ENCODE assay signal across 13 cellular contexts in genomic region chr5:137833463-137833862, GRCh38. TPM values are rescaled to one million over a fixed set of nuclear protein-coding genes. Genes with fewer than 3 reads are reported as not detected.
A peak's percentile ranks its signal among the peaks of the same experiment; 100 is the strongest.
DNase-seq lines count a peak whose midpoint lies in the region; ATAC-seq and TF ChIP-seq lines count a peak whose summit lies in the region.
"Had no signal": no experiment of that assay in that cellular context is flagged by ENCODE, and none has a peak within 500 bp of the region (broad histone marks: within the 10 kb centered on the region; RNA-seq: fewer than 3 reads in every experiment).

No MANE protein-coding gene starts in this region.

- peak overlapping the region; percentile 75 for H3K27ac Mint-ChIP-seq in GM23338
- H3K27ac Mint-ChIP-seq: activated T-cell treated with anti-CD3 and anti-CD28 coated beads, Interleukin-2, amount 50 U/mL, for 72 hours had no signal

- no peaks in the 10 kb centered on the region for H3K9me3 ChIP-seq in esophagus muscularis mucosa

- H3K4me2 ChIP-seq in GM23338 = no peak overlapping the region

- intact Hi-C loops in esophagus muscularis mucosa (cut with DNase I) = no loop called here

- TF ChIP-seq EP300 in esophagus muscularis mucosa (IDR thresholded peaks at IDR 0.05) = peak; percentile 68

- peaks cover 25% of the 10 kb centered on the region for H3K4me1 Mint-ChIP-seq in GM23338

- peak; percentile 64 for DNase-seq in GM23338 (ENCODE audit: low spot score)
- DNase-seq in NCI-H82 treated with DMSO at 0.1 percent for 48 hours (lab: John Stamatoyannopoulos, UW; ENCODE audit: unreplicated experiment) = peak; percentile 60
- no peak for DNase-seq in esophagus muscularis mucosa (ENCODE audit: extremely low spot score)
- DNase-seq in renal cortical epithelial cell (ENCODE audit: low read depth) = peak; percentile 97
- no peak for DNase-seq in NCI-H526 (lab: John Stamatoyannopoulos, UW)
- DNase-seq in anterior cingulate cortex (lab: John Stamatoyannopoulos, UW) = no peak
- DNase-seq: activated T-cell treated with anti-CD3 and anti-CD28 coated beads, Interleukin-2, amount 50 U/mL, for 72 hours; effector CD4-positive, alpha-beta T cell; H7; KG1 had no signal

- H3K4me3 Mint-ChIP-seq in GM23338 = no peak overlapping the region
- H3K4me3 Mint-ChIP-seq: activated T-cell treated with anti-CD3 and anti-CD28 coated beads, Interleukin-2, amount 50 U/mL, for 72 hours had no signal

- H3K9me2 ChIP-seq in GM23338 (ENCODE audit: insufficient read depth) = no peaks in the 10 kb centered on the region

- H3K27ac ChIP-seq in GM23338 (ENCODE audit: low read depth) (peak overlapping the region; percentile 28; the same call in 1 of the 2 replicates), esophagus muscularis mucosa (replicated peaks in 1 of 4) (peak overlapping the region; percentile 42 to 80 (median 78))
- H3K27ac ChIP-seq: SK-N-MC had no signal

- H3K27me3 ChIP-seq in GM23338 (ENCODE audit: insufficient read depth) (no peaks in the 10 kb centered on the region), esophagus muscularis mucosa (no peaks in the 10 kb centered on the region)

- H3K27me3 Mint-ChIP-seq in GM23338 (ENCODE audit: insufficient read depth, low read depth, poor library complexity) = no peaks in the 10 kb centered on the region

- TF ChIP-seq POLR2A in esophagus muscularis mucosa (IDR thresholded peaks at IDR 0.05; ENCODE audit: low read depth) = no peak

- no peaks in the 10 kb centered on the region for H3F3A ChIP-seq in GM23338 (replicated peaks; ENCODE audit: low read depth)

- no peaks in the 10 kb centered on the region for H3K36me3 ChIP-seq in GM23338 (ENCODE audit: insufficient read depth)
- H3K36me3 ChIP-seq in esophagus muscularis mucosa = no peaks in the 10 kb centered on the region

- no peak overlapping the region for H2AFZ ChIP-seq in GM23338

- H3K4me3 ChIP-seq in GM23338 = no peak overlapping the region
- H3K4me3 ChIP-seq in esophagus muscularis mucosa = no peak overlapping the region
- H3K4me3 ChIP-seq: SK-N-MC had no signal

- H3K36me3 Mint-ChIP-seq in GM23338 (ENCODE audit: low read depth) = no peaks in the 10 kb centered on the region

- H3K4me1 ChIP-seq in GM23338 (ENCODE audit: insufficient read depth) = peaks cover 42% of the 10 kb centered on the region
- peaks cover 41 to 90% (median 72%) of the 10 kb centered on the region in 4 donors for H3K4me1 ChIP-seq in esophagus muscularis mucosa

- H3K9me3 Mint-ChIP-seq in GM23338 = no peaks in the 10 kb centered on the region
- H3K9me3 Mint-ChIP-seq: activated T-cell treated with anti-CD3 and anti-CD28 coated beads, Interleukin-2, amount 50 U/mL, for 72 hours had no signal

- H4K20me1 ChIP-seq in GM23338 (replicated peaks; ENCODE audit: insufficient read depth) = no peaks in the 10 kb centered on the region

- ATAC-seq in GM23338 = peak; percentile 74
- no peak for ATAC-seq in GM18867 (IDR thresholded peaks at IDR 0.05; ENCODE audit: unreplicated experiment)
- no peak for ATAC-seq in GM19467 (IDR thresholded peaks at IDR 0.05; ENCODE audit: unreplicated experiment)
- ATAC-seq: activated T-cell treated with anti-CD3 and anti-CD28 coated beads, Interleukin-2, amount 50 U/mL, for 72 hours had no signal

- TF ChIP-seq CTCF in GM23338 (conservative IDR thresholded peaks at IDR 0.05; ENCODE audit: low read depth in 2 of 2) (no peak), esophagus muscularis mucosa (IDR thresholded peaks at IDR 0.05) (no peak)

- WGBS in esophagus muscularis mucosa = 23% methylated on average over 1 of the region's 1 CpG

- H3K79me2 ChIP-seq in GM23338 (replicated peaks; ENCODE audit: insufficient read depth) = no peaks in the 10 kb centered on the region

TF ChIP-seq in GM23338, 12 proteins besides CTCF, POLR2A, EP300 and RAD21 (continues in another document):
- no peak for TF ChIP-seq ETS1 (IDR thresholded peaks at IDR 0.05)
- no peak for TF ChIP-seq NANOG (IDR thresholded peaks at IDR 0.05; ENCODE audit: borderline replicate concordance)
- no peak for TF ChIP-seq EZH2 (IDR thresholded peaks at IDR 0.05; ENCODE audit: low read depth, unreplicated experiment)
- TF ChIP-seq REST (IDR thresholded peaks at IDR 0.05; ENCODE audit: unreplicated experiment) = no peak
- no peak for TF ChIP-seq STAT1 (IDR thresholded peaks at IDR 0.05; ENCODE audit: unreplicated experiment)
- no peak for TF ChIP-seq EZH2phosphoT487 (IDR thresholded peaks at IDR 0.05; ENCODE audit: unreplicated experiment)
- TF ChIP-seq JUNB (IDR thresholded peaks at IDR 0.05; ENCODE audit: unreplicated experiment) = no peak
- no peak for TF ChIP-seq ZNF114 (CRISPR knock-in tag; IDR thresholded peaks at IDR 0.05)
- TF ChIP-seq ZNF331 (CRISPR knock-in tag; IDR thresholded peaks at IDR 0.05; ENCODE audit: low read depth) = no peak
- no peak for TF ChIP-seq CREB1 (CRISPR knock-in tag; IDR thresholded peaks at IDR 0.05; ENCODE audit: low read depth)

RNA-seq across cellular contexts. Expression of gene MYOT, which starts 34.2 kb away (rescaled TPM):
- total RNA-seq in GM23338 (2014; rRNA removed; shearing (Covaris generic)) = not detected in 2 replicates
- polyA plus RNA-seq in GM23338 (2016; fragmentation: Nextera tagmentation; extraction: Ambion mirVana) = 0.58 TPM in 1 of 2 replicates, not detected in the other
- 10 to 100 TPM; 19.4 to 35.6 (median 30.0) TPM for total RNA-seq in esophagus muscularis mucosa
- not detected in 2 replicates for total RNA-seq in renal cortical epithelial cell
- total RNA-seq: activated T-cell treated with anti-CD3 and anti-CD28 coated beads, Interleukin-2, amount 50 U/mL, for 72 hours; H7 had no signal

RNA-seq across cellular contexts. Expression of gene PKD2L2, which starts 55.8 kb away (rescaled TPM):
- total RNA-seq in GM23338 (2014; rRNA removed; shearing (Covaris generic)) = not detected in 2 replicates
- polyA plus RNA-seq in GM23338 (2016; fragmentation: Nextera tagmentation; extraction: Ambion mirVana) = 0.16 TPM in 1 of 2 replicates, not detected in the other
- under 1 TPM in 1 of 4 donors, not detected in 3; 0.39 TPM for total RNA-seq in esophagus muscularis mucosa
- 0.05 TPM in 1 of 2 replicates, not detected in the other for total RNA-seq in renal cortical epithelial cell
- total RNA-seq: H7 had no signal

Comparison
In these comparisons a context has a peak if more than half of its experiments do, and no peak if none do; other contexts are left out.
1. DNase-seq: peak in GM23338 (single experiment), NCI-H82 treated with DMSO at 0.1 percent for 48 hours (single experiment) and renal cortical epithelial cell (single experiment); none in esophagus muscularis mucosa (single experiment), NCI-H526 (0 of 2) and anterior cingulate cortex (0 of 58).
2. RNA of gene MYOT, which starts 34.2 kb away (total RNA-seq): 19.4 to 35.6 TPM in esophagus muscularis mucosa; not detected in GM23338 and not detected in renal cortical epithelial cell; every median in the first group is over 10 times any median in the second.